Comparison of ENCODE assay signal across 2 cellular contexts in the genomic region with DNA sequence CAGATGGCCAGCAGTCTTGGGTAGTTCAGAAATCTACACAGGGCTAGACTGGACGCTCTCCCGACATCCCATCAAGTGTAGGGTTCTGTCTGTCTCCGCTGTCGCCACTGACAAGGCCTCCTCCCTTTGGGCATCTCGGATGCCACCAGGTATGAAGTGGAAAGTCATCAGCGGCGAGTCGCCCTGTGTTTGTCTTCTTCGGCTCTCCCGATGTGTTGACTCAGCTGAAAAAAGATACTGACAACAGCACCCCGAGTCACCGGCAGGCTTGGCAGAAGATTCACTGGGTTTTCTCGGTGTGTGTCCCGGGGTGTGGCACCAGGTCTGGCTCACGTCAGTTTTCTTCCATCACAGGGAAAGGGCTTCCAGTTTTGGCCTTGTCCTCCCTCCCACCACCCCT.
TF ChIP-seq lines count a peak whose summit lies in the region.

No MANE protein-coding gene starts in this region.

TF ChIP-seq in GM23338, 12 proteins besides CTCF, POLR2A, EP300 and RAD21 (continues in another document):
- TF ChIP-seq JUNB (IDR thresholded peaks at IDR 0.05; ENCODE audit: unreplicated experiment) (no peak), EZH2 (IDR thresholded peaks at IDR 0.05; ENCODE audit: low read depth, unreplicated experiment) (no peak), EZH2phosphoT487 (IDR thresholded peaks at IDR 0.05; ENCODE audit: unreplicated experiment) (no peak), NANOG (IDR thresholded peaks at IDR 0.05; ENCODE audit: borderline replicate concordance) (no peak), ZNF114 (CRISPR knock-in tag; IDR thresholded peaks at IDR 0.05) (no peak), STAT1 (IDR thresholded peaks at IDR 0.05; ENCODE audit: unreplicated experiment) (no peak), CREB1 (CRISPR knock-in tag; IDR thresholded peaks at IDR 0.05; ENCODE audit: low read depth) (no peak), POLR2AphosphoS5 (IDR thresholded peaks at IDR 0.05; ENCODE audit: low read depth) (no peak), ETS1 (IDR thresholded peaks at IDR 0.05) (no peak), ZNF331 (CRISPR knock-in tag; IDR thresholded peaks at IDR 0.05; ENCODE audit: low read depth) (no peak)
- TF ChIP-seq, protein P1, sequence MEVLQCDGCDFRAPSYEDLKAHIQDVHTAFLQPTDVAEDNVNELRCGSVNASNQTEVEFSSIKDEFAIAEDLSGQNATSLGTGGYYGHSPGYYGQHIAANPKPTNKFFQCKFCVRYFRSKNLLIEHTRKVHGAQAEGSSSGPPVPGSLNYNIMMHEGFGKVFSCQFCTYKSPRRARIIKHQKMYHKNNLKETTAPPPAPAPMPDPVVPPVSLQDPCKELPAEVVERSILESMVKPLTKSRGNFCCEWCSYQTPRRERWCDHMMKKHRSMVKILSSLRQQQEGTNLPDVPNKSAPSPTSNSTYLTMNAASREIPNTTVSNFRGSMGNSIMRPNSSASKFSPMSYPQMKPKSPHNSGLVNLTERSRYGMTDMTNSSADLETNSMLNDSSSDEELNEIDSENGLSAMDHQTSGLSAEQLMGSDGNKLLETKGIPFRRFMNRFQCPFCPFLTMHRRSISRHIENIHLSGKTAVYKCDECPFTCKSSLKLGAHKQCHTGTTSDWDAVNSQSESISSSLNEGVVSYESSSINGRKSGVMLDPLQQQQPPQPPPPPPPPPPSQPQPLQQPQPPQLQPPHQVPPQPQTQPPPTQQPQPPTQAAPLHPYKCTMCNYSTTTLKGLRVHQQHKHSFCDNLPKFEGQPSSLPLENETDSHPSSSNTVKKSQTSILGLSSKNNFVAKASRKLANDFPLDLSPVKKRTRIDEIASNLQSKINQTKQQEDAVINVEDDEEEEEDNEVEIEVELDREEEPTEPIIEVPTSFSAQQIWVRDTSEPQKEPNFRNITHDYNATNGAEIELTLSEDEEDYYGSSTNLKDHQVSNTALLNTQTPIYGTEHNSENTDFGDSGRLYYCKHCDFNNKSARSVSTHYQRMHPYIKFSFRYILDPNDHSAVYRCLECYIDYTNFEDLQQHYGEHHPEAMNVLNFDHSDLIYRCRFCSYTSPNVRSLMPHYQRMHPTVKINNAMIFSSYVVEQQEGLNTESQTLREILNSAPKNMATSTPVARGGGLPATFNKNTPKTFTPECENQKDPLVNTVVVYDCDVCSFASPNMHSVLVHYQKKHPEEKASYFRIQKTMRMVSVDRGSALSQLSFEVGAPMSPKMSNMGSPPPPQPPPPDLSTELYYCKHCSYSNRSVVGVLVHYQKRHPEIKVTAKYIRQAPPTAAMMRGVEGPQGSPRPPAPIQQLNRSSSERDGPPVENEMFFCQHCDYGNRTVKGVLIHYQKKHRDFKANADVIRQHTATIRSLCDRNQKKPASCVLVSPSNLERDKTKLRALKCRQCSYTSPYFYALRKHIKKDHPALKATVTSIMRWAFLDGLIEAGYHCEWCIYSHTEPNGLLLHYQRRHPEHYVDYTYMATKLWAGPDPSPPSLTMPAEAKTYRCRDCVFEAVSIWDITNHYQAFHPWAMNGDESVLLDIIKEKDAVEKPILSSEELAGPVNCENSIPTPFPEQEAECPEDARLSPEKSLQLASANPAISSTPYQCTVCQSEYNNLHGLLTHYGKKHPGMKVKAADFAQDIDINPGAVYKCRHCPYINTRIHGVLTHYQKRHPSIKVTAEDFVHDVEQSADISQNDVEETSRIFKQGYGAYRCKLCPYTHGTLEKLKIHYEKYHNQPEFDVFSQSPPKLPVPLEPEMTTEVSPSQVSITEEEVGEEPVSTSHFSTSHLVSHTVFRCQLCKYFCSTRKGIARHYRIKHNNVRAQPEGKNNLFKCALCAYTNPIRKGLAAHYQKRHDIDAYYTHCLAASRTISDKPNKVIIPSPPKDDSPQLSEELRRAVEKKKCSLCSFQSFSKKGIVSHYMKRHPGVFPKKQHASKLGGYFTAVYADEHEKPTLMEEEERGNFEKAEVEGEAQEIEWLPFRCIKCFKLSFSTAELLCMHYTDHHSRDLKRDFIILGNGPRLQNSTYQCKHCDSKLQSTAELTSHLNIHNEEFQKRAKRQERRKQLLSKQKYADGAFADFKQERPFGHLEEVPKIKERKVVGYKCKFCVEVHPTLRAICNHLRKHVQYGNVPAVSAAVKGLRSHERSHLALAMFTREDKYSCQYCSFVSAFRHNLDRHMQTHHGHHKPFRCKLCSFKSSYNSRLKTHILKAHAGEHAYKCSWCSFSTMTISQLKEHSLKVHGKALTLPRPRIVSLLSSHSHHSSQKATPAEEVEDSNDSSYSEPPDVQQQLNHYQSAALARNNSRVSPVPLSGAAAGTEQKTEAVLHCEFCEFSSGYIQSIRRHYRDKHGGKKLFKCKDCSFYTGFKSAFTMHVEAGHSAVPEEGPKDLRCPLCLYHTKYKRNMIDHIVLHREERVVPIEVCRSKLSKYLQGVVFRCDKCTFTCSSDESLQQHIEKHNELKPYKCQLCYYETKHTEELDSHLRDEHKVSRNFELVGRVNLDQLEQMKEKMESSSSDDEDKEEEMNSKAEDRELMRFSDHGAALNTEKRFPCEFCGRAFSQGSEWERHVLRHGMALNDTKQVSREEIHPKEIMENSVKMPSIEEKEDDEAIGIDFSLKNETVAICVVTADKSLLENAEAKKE (CRISPR knock-in tag; IDR thresholded peaks at IDR 0.05), result no peak

TF ChIP-seq in K562, 482 proteins besides CTCF, POLR2A, EP300 and RAD21:
- TF ChIP-seq ZNF316 (IDR thresholded peaks at IDR 0.05) (peak; percentile 77), FOXK2 (conservative IDR thresholded peaks at IDR 0.05 in 1 of 2, IDR thresholded peaks at IDR 0.05 in 1 of 2; ENCODE audit: low read depth in 2 of 2) (no peak), BACH1 (tag; IDR thresholded peaks at IDR 0.05) (no peak), C11orf30 (IDR thresholded peaks at IDR 0.05; ENCODE audit: low read depth) (peak; percentile 76), MAFG (tag; conservative IDR thresholded peaks at IDR 0.05) (peak; percentile 66), MAFF (IDR thresholded peaks at IDR 0.05; ENCODE audit: low read length) (0 out of 2 replicates have a peak, but pooled peaks have one; percentile 30)
- TF ChIP-seq, protein P2, sequence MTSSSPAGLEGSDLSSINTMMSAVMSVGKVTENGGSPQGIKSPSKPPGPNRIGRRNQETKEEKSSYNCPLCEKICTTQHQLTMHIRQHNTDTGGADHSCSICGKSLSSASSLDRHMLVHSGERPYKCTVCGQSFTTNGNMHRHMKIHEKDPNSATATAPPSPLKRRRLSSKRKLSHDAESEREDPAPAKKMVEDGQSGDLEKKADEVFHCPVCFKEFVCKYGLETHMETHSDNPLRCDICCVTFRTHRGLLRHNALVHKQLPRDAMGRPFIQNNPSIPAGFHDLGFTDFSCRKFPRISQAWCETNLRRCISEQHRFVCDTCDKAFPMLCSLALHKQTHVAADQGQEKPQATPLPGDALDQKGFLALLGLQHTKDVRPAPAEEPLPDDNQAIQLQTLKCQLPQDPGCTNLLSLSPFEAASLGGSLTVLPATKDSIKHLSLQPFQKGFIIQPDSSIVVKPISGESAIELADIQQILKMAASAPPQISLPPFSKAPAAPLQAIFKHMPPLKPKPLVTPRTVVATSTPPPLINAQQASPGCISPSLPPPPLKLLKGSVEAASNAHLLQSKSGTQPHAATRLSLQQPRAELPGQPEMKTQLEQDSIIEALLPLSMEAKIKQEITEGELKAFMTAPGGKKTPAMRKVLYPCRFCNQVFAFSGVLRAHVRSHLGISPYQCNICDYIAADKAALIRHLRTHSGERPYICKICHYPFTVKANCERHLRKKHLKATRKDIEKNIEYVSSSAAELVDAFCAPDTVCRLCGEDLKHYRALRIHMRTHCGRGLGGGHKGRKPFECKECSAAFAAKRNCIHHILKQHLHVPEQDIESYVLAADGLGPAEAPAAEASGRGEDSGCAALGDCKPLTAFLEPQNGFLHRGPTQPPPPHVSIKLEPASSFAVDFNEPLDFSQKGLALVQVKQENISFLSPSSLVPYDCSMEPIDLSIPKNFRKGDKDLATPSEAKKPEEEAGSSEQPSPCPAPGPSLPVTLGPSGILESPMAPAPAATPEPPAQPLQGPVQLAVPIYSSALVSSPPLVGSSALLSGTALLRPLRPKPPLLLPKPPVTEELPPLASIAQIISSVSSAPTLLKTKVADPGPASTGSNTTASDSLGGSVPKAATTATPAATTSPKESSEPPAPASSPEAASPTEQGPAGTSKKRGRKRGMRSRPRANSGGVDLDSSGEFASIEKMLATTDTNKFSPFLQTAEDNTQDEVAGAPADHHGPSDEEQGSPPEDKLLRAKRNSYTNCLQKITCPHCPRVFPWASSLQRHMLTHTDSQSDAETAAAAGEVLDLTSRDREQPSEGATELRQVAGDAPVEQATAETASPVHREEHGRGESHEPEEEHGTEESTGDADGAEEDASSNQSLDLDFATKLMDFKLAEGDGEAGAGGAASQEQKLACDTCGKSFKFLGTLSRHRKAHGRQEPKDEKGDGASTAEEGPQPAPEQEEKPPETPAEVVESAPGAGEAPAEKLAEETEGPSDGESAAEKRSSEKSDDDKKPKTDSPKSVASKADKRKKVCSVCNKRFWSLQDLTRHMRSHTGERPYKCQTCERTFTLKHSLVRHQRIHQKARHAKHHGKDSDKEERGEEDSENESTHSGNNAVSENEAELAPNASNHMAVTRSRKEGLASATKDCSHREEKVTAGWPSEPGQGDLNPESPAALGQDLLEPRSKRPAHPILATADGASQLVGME (CRISPR knock-in tag; IDR thresholded peaks at IDR 0.05), result no peak
